ENCODE assay signal across 24 cellular contexts in genomic region chr15:62796296-62796695, GRCh38.
A peak's percentile ranks its signal among the peaks of the same experiment; 100 is the strongest.
DNase-seq lines count a peak whose midpoint lies in the region; ATAC-seq, FAIRE-seq and TF ChIP-seq lines count a peak whose summit lies in the region.
"Had no signal": no experiment of that assay in that cellular context is flagged by ENCODE, and none has a peak within 500 bp of the region (broad histone marks: within the 10 kb centered on the region; RNA-seq: fewer than 3 reads in every experiment).

No MANE protein-coding gene starts in this region.

- H3K36me3 ChIP-seq in Caco-2 (ENCODE audit: control insufficient read depth, insufficient read depth, low read length) = peaks cover 1% of the 10 kb centered on the region
- H3K36me3 ChIP-seq in trophoblast cell (ENCODE audit: control insufficient read depth in 1 of 2, insufficient read depth in 2 of 2, low read length in 2 of 2) = peaks cover 38 to 39% of the 10 kb centered on the region in 2 experiments
- H3K36me3 ChIP-seq in mesenchymal stem cell (ENCODE audit: control insufficient read depth in 1 of 2, insufficient read depth in 2 of 2, low read depth in 1 of 2, low read length in 2 of 2) = peaks cover 49 to 84% of the 10 kb centered on the region in 2 experiments
- no peaks in the 10 kb centered on the region for H3K36me3 ChIP-seq in pancreas
- peaks cover 0 to 5% of the 10 kb centered on the region in 2 donors for H3K36me3 ChIP-seq in thyroid gland
- H3K36me3 ChIP-seq: BE2C had no signal

- H3K9me3 ChIP-seq in Caco-2 (no peaks in the 10 kb centered on the region), H9 (ENCODE audit: control insufficient read depth, low read depth, low read length) (no peaks in the 10 kb centered on the region), trophoblast cell (ENCODE audit: insufficient read depth, low read depth, low read length) (no peaks in the 10 kb centered on the region), mesenchymal stem cell (ENCODE audit: control insufficient read depth, low read length) (no peaks in the 10 kb centered on the region), pancreas (no peaks in the 10 kb centered on the region), thyroid gland (no peaks in the 10 kb centered on the region)
- H3K9me3 ChIP-seq: A549; BE2C; BLaER1 treated with 17β-estradiol and CSF1 and Interleukin-3, amounts not matched to agents 10 nM and 100 nM had no signal

- H2AFZ ChIP-seq in H9 (ENCODE audit: low read length) = no peak overlapping the region
- H2AFZ ChIP-seq in trophoblast cell (ENCODE audit: insufficient read depth, low read length, poor library complexity) = no peak overlapping the region
- no peak overlapping the region for H2AFZ ChIP-seq in mesenchymal stem cell (ENCODE audit: low read depth, low read length)

- TF ChIP-seq CTCF in Caco-2 (IDR thresholded peaks at IDR 0.05; ENCODE audit: insufficient read depth in 1 of 2, low read depth in 1 of 2, low read length in 1 of 2, severe bottlenecking in 1 of 2, unreplicated experiment in 1 of 2) = no peak
- TF ChIP-seq CTCF in H9 (conservative IDR thresholded peaks at IDR 0.05) = no peak
- no peak for TF ChIP-seq CTCF in nephron progenitor cell (IDR thresholded peaks at IDR 0.05)
- no peak for TF ChIP-seq CTCF in pancreas (IDR thresholded peaks at IDR 0.05)
- no peak for TF ChIP-seq CTCF in thyroid gland (IDR thresholded peaks at IDR 0.05)

- no peak overlapping the region for H2BK20ac ChIP-seq in H9 (ENCODE audit: low read depth, low read length, poor library complexity, severe bottlenecking)

- H3K4me1 Mint-ChIP-seq in Caco-2 (ENCODE audit: low read depth, unreplicated experiment) (peaks cover 9% of the 10 kb centered on the region), H9 (peaks cover 51 to 52% of the 10 kb centered on the region in 2 experiments), nephron progenitor cell (peaks cover 48% of the 10 kb centered on the region)
- H3K4me1 Mint-ChIP-seq: CD14-positive monocyte; CD8-positive, alpha-beta memory T cell had no signal

- ATAC-seq in pancreas = no peak
- ATAC-seq: A549, HCT116 had no signal

- no peak overlapping the region for H3T11ph ChIP-seq in H9 (ENCODE audit: low read length)

- peak overlapping the region; percentile 12 for H4K12ac ChIP-seq in trophoblast cell (ENCODE audit: low read depth, low read length)

- H3K79me1 ChIP-seq in H9 (ENCODE audit: insufficient read depth, low read depth, low read length, poor library complexity, severe bottlenecking) (no peaks in the 10 kb centered on the region), trophoblast cell (ENCODE audit: low read length) (peaks cover 80% of the 10 kb centered on the region), mesenchymal stem cell (replicated peaks; ENCODE audit: low read length, poor library complexity, severe bottlenecking) (peaks cover 2% of the 10 kb centered on the region)

- TF ChIP-seq POLR2A in thyroid gland (IDR thresholded peaks at IDR 0.05) = no peak

- H3K27me3 ChIP-seq in Caco-2 (replicated peaks; ENCODE audit: control insufficient read depth, insufficient read depth, low read length) = no peaks in the 10 kb centered on the region
- no peaks in the 10 kb centered on the region for H3K27me3 ChIP-seq in H9 (ENCODE audit: insufficient read depth, low read length)
- no peaks in the 10 kb centered on the region for H3K27me3 ChIP-seq in trophoblast cell (ENCODE audit: insufficient read depth, low read length)
- H3K27me3 ChIP-seq in mesenchymal stem cell (ENCODE audit: control insufficient read depth in 1 of 2, insufficient read depth in 1 of 2, low read length in 2 of 2) = no peaks in the 10 kb centered on the region
- no peaks in the 10 kb centered on the region for H3K27me3 ChIP-seq in pancreas
- H3K27me3 ChIP-seq in thyroid gland = no peaks in the 10 kb centered on the region
- H3K27me3 ChIP-seq: BE2C; BLaER1 treated with 17β-estradiol and CSF1 and Interleukin-3, amounts not matched to agents 10 nM and 100 nM had no signal

- DNase-seq in Caco-2 = no peak
- no peak for DNase-seq in H9
- no peak for DNase-seq in nephron progenitor cell
- no peak for DNase-seq in trophoblast cell
- DNase-seq in mesenchymal stem cell = no peak
- DNase-seq in pancreas = no peak
- DNase-seq in NCI-H146 treated with DMSO at 0.1 percent for 48 hours (lab: John Stamatoyannopoulos, UW; ENCODE audit: unreplicated experiment) = no peak
- no peak for DNase-seq in thyroid gland
- DNase-seq: 8988T; ACHN; AML-193; BE2C; Calu3; CD4-positive, alpha-beta T cell; CD8-positive, alpha-beta memory T cell; DND-41; H7 had no signal

- H3K18ac ChIP-seq in H9 (ENCODE audit: insufficient read length, low read depth, low read length) = no peak overlapping the region
- peak overlapping the region; percentile 75 for H3K18ac ChIP-seq in trophoblast cell (ENCODE audit: low read length)
- no peak overlapping the region for H3K18ac ChIP-seq in mesenchymal stem cell (ENCODE audit: low read depth in 1 of 2, low read length in 2 of 2)

- H3K23ac ChIP-seq in H9 (ENCODE audit: insufficient read length, low read depth, low read length) = no peak overlapping the region
- H3K23ac ChIP-seq in trophoblast cell (ENCODE audit: low read length) = no peak overlapping the region
- no peak overlapping the region for H3K23ac ChIP-seq in mesenchymal stem cell (ENCODE audit: low read length in 2 of 2)

- H3K14ac ChIP-seq in H9 (ENCODE audit: insufficient read depth, low read length) (no peak overlapping the region), trophoblast cell (ENCODE audit: low read length) (peak overlapping the region; percentile 94), mesenchymal stem cell (ENCODE audit: low read length in 2 of 2) (no peak overlapping the region)

- 0 out of 2 replicates have a peak, but pooled peaks cover 10% of the 10 kb centered on the region for H3K4me1 ChIP-seq in Caco-2
- no peaks in the 10 kb centered on the region for H3K4me1 ChIP-seq in H9 (ENCODE audit: insufficient read depth, low read length)
- H3K4me1 ChIP-seq in trophoblast cell (ENCODE audit: control insufficient read depth in 1 of 2, insufficient read depth in 2 of 2, low read length in 2 of 2) = peaks cover 41 to 50% of the 10 kb centered on the region in 2 experiments
- peaks cover 13% of the 10 kb centered on the region for H3K4me1 ChIP-seq in mesenchymal stem cell (ENCODE audit: control insufficient read depth, insufficient read depth, low read depth, low read length)
- H3K4me1 ChIP-seq in pancreas = no peaks in the 10 kb centered on the region
- peaks cover 36 to 50% of the 10 kb centered on the region in 2 donors for H3K4me1 ChIP-seq in thyroid gland

- H4K20me1 ChIP-seq in H9 (ENCODE audit: control insufficient read depth, insufficient read depth, insufficient read length) = no peaks in the 10 kb centered on the region
- H4K20me1 ChIP-seq: BLaER1 treated with 17β-estradiol and CSF1 and Interleukin-3, amounts not matched to agents 10 nM and 100 nM had no signal

- no TSS peak for BruUV-seq in Caco-2 (replicated peaks; lab: Mats Ljungman, UMichigan)

- H3K4me3 Mint-ChIP-seq in Caco-2 (ENCODE audit: unreplicated experiment) = no peak overlapping the region
- no peak overlapping the region for H3K4me3 Mint-ChIP-seq in H9
- no peak overlapping the region for H3K4me3 Mint-ChIP-seq in nephron progenitor cell
- H3K4me3 Mint-ChIP-seq: CD14-positive monocyte; CD4-positive, alpha-beta T cell; CD8-positive, alpha-beta memory T cell had no signal

- H3K4me2 ChIP-seq in H9 (ENCODE audit: insufficient read depth, insufficient read length, low read length) (no peak overlapping the region), trophoblast cell (ENCODE audit: low read length) (no peak overlapping the region), mesenchymal stem cell (ENCODE audit: low read length, poor library complexity, severe bottlenecking) (no peak overlapping the region)
- H3K4me2 ChIP-seq: A549; BLaER1 treated with 17β-estradiol and CSF1 and Interleukin-3, amounts not matched to agents 10 nM and 100 nM had no signal

- POLR2A ChIA-PET in Caco-2 (lab: Charles Lee) = no interaction called here

- H4K8ac ChIP-seq in H9 (replicated peaks; ENCODE audit: insufficient read length, low read depth, low read length) = no peak overlapping the region
- H4K8ac ChIP-seq in trophoblast cell (ENCODE audit: low read depth, low read length) = peak overlapping the region; percentile 78
- no peak overlapping the region for H4K8ac ChIP-seq in mesenchymal stem cell (ENCODE audit: low read length)

- H3K27ac Mint-ChIP-seq in Caco-2 (ENCODE audit: unreplicated experiment) = peak overlapping the region; percentile 64
- H3K27ac Mint-ChIP-seq in H9 = peak overlapping the region in 2 of 3 experiments; percentile 10 to 68; a peak in 1 of 7 replicates
- peak overlapping the region; percentile 64 for H3K27ac Mint-ChIP-seq in nephron progenitor cell
- H3K27ac Mint-ChIP-seq: CD14-positive monocyte; CD4-positive, alpha-beta T cell; CD8-positive, alpha-beta memory T cell had no signal

- no peak overlapping the region for H3K27ac ChIP-seq in H9 (ENCODE audit: insufficient read length, low read depth, low read length)
- peak overlapping the region; percentile 99 for H3K27ac ChIP-seq in trophoblast cell (ENCODE audit: low read depth, low read length)
- H3K27ac ChIP-seq in mesenchymal stem cell (ENCODE audit: low read length, poor library complexity, severe bottlenecking) = no peak overlapping the region
- no peak overlapping the region for H3K27ac ChIP-seq in pancreas
- H3K27ac ChIP-seq in thyroid gland = peak overlapping the region in 1 of 3 donors; percentile 82
- H3K27ac ChIP-seq: A549; BLaER1 treated with 17β-estradiol and CSF1 and Interleukin-3, amounts not matched to agents 10 nM and 100 nM had no signal

- no peak overlapping the region for H2BK15ac ChIP-seq in H9 (ENCODE audit: low read depth, low read length)
- H2BK15ac ChIP-seq in mesenchymal stem cell (ENCODE audit: low read depth, poor library complexity, severe bottlenecking) = no peak overlapping the region

- H3K27me3 Mint-ChIP-seq in Caco-2 (ENCODE audit: insufficient read depth, unreplicated experiment) (no peaks in the 10 kb centered on the region), H9 (ENCODE audit: low read depth) (no peaks in the 10 kb centered on the region), nephron progenitor cell (ENCODE audit: low read depth, poor library complexity) (peaks cover 3% of the 10 kb centered on the region)

- H4K91ac ChIP-seq in H9 (ENCODE audit: insufficient read length, low read depth, low read length) (no peak overlapping the region), trophoblast cell (ENCODE audit: low read depth, low read length) (peak overlapping the region; percentile 92), mesenchymal stem cell (ENCODE audit: low read length) (no peak overlapping the region)

- H2AK5ac ChIP-seq in H9 (ENCODE audit: insufficient read length, low read length) (no peak overlapping the region), trophoblast cell (ENCODE audit: low read length) (peak overlapping the region; percentile 86), mesenchymal stem cell (ENCODE audit: low read length, severe bottlenecking) (no peak overlapping the region)

- no peaks in the 10 kb centered on the region for H3K9me3 Mint-ChIP-seq in Caco-2 (ENCODE audit: unreplicated experiment)
- no peaks in the 10 kb centered on the region for H3K9me3 Mint-ChIP-seq in H9
- no peaks in the 10 kb centered on the region for H3K9me3 Mint-ChIP-seq in nephron progenitor cell
- H3K9me3 Mint-ChIP-seq: CD14-positive monocyte; CD4-positive, alpha-beta T cell; CD8-positive, alpha-beta memory T cell had no signal

- H3K36me3 Mint-ChIP-seq in Caco-2 (ENCODE audit: insufficient read depth, unreplicated experiment) = peaks cover 61% of the 10 kb centered on the region
- H3K36me3 Mint-ChIP-seq in H9 (ENCODE audit: insufficient read depth in 1 of 3, low read depth in 3 of 3) = peaks cover 0 to 8% (median 4%) of the 10 kb centered on the region in 3 experiments; a peak in 4 of 7 replicates
- H3K36me3 Mint-ChIP-seq in nephron progenitor cell (ENCODE audit: low read depth) = peaks cover 8% of the 10 kb centered on the region
- H3K36me3 Mint-ChIP-seq: CD14-positive monocyte; CD8-positive, alpha-beta memory T cell had no signal

- no peak overlapping the region for H3K56ac ChIP-seq in H9 (ENCODE audit: insufficient read length, low read depth, low read length)

- H2BK120ac ChIP-seq in H9 (ENCODE audit: low read depth, low read length, poor library complexity, severe bottlenecking) = no peak overlapping the region
- H2BK120ac ChIP-seq in trophoblast cell (ENCODE audit: insufficient read depth, low read length, poor library complexity) = peak overlapping the region; percentile 98
- H2BK120ac ChIP-seq in mesenchymal stem cell (ENCODE audit: low read depth, low read length) = no peak overlapping the region

- no peak overlapping the region for H2BK5ac ChIP-seq in H9 (ENCODE audit: insufficient read length, low read length)
- H2BK5ac ChIP-seq in trophoblast cell (ENCODE audit: low read depth, low read length, poor library complexity) = peak overlapping the region; percentile 53
- H2BK5ac ChIP-seq in mesenchymal stem cell (ENCODE audit: low read depth, low read length, poor library complexity, severe bottlenecking) = no peak overlapping the region

- H3K4ac ChIP-seq in H9 (ENCODE audit: low read depth, low read length) (no peak overlapping the region), trophoblast cell (ENCODE audit: low read depth, low read length) (peak overlapping the region; percentile 80), mesenchymal stem cell (ENCODE audit: low read depth in 1 of 2, low read length in 2 of 2) (no peak overlapping the region)

- H3K79me2 ChIP-seq in H9 (ENCODE audit: insufficient read depth, low read length) (no peaks in the 10 kb centered on the region), trophoblast cell (ENCODE audit: control insufficient read depth, insufficient read depth, low read length, poor library complexity) (peaks cover 30% of the 10 kb centered on the region)

- CTCF ChIA-PET in Caco-2 (lab: Charles Lee) = no interaction called here

- H2BK12ac ChIP-seq in H9 (ENCODE audit: insufficient read length, low read depth, low read length) (no peak overlapping the region), trophoblast cell (ENCODE audit: low read length) (peak overlapping the region; percentile 88), mesenchymal stem cell (ENCODE audit: low read length in 2 of 2) (no peak overlapping the region)

- H3K9ac ChIP-seq in H9 (ENCODE audit: extremely low read depth, insufficient read length, low read length) (no peak overlapping the region), trophoblast cell (ENCODE audit: low read length) (no peak overlapping the region), mesenchymal stem cell (ENCODE audit: low read length) (no peak overlapping the region)
- H3K9ac ChIP-seq: BLaER1 treated with 17β-estradiol and CSF1 and Interleukin-3, amounts not matched to agents 10 nM and 100 nM had no signal

- no peaks in the 10 kb centered on the region for H3K23me2 ChIP-seq in H9 (ENCODE audit: insufficient read length, low read depth, low read length, poor library complexity, severe bottlenecking)

- H3K4me3 ChIP-seq in Caco-2 (ENCODE audit: low read depth, low read length) = no peak overlapping the region
- H3K4me3 ChIP-seq in trophoblast cell (ENCODE audit: low read depth, low read length) = no peak overlapping the region
- H3K4me3 ChIP-seq in mesenchymal stem cell (ENCODE audit: insufficient read depth in 1 of 2, low read depth in 1 of 2, low read length in 2 of 2) = no peak overlapping the region
- H3K4me3 ChIP-seq in pancreas = no peak overlapping the region
- no peak overlapping the region for H3K4me3 ChIP-seq in thyroid gland (replicated peaks in 1 of 3)
- H3K4me3 ChIP-seq: A549; BLaER1 treated with 17β-estradiol and CSF1 and Interleukin-3, amounts not matched to agents 10 nM and 100 nM had no signal

- no peak overlapping the region for H4K5ac ChIP-seq in H9 (ENCODE audit: insufficient read length, low read depth, low read length)

- no CpG with 5 or more reads among the region's 9 CpGs for WGBS in H9 (ENCODE audit: extremely low coverage, insufficient read length, low lambda C conversion rate)
- no CpG with 5 or more reads among the region's 9 CpGs for WGBS in trophoblast cell (ENCODE audit: extremely low coverage, insufficient coverage, insufficient read length)
- 90% methylated on average over 9 of the region's 9 CpGs for WGBS in mesenchymal stem cell
- WGBS in pancreas, 2 donors = 92 to 96% methylated on average over 9 of the region's 9 CpGs
- WGBS in thyroid gland, 2 donors = 91 to 93% methylated on average over 9 of the region's 9 CpGs

- intact Hi-C loops in Caco-2 (cut with micrococcal nuclease; ENCODE audit: unreplicated experiment) = no loop called here
- intact Hi-C loops in pancreas (cut with DNase I) = no loop called here
- intact Hi-C loops in thyroid gland (cut with DNase I) = no loop called here

- no peak for FAIRE-seq in pancreas (lab: Jason Lieb, UNC)
- FAIRE-seq: A549, G401.6, GM12892, H1 had no signal
